Comparison of ENCODE assay signal across 2 cellular contexts in genomic region chr9:124773473-124774130, GRCh38.
TF ChIP-seq lines count a peak whose summit lies in the region.

No MANE protein-coding gene starts in this region.

TF ChIP-seq in IMR-90, 13 proteins besides CTCF, POLR2A, EP300 and RAD21:
- peak; percentile 43 for TF ChIP-seq MAFK (IDR thresholded peaks at IDR 0.05; ENCODE audit: low read depth, low read length)
- no peak for TF ChIP-seq CHD1 (IDR thresholded peaks at IDR 0.05; ENCODE audit: low read depth, low read length)

TF ChIP-seq in H1, 55 proteins besides CTCF, POLR2A, EP300 and RAD21:
- TF ChIP-seq TAF7 (optimal IDR thresholded peaks at IDR 0.05; ENCODE audit: borderline replicate concordance, low read depth, low read length) (no peak), RBBP5 (IDR thresholded peaks at IDR 0.05; ENCODE audit: borderline replicate concordance, low read depth, low read length) (no peak), CBX8 (IDR thresholded peaks at IDR 0.05; ENCODE audit: borderline replicate concordance, low read depth, low read length) (no peak), KDM1A (IDR thresholded peaks at IDR 0.05; ENCODE audit: borderline replicate concordance, low read length) (no peak), BRCA1 (IDR thresholded peaks at IDR 0.05; ENCODE audit: low read depth, low read length) (no peak), CTBP2 (IDR thresholded peaks at IDR 0.05; ENCODE audit: borderline replicate concordance, insufficient read depth, insufficient read length, low read length) (no peak), POU5F1 (IDR thresholded peaks at IDR 0.05; ENCODE audit: low read depth, low read length) (no peak), CEBPB (IDR thresholded peaks at IDR 0.05; ENCODE audit: low read depth, low read length) (no peak), RNF2 (IDR thresholded peaks at IDR 0.05; ENCODE audit: borderline replicate concordance, low read depth, low read length, missing control alignments, poor library complexity, severe bottlenecking) (no peak), TEAD4 (IDR thresholded peaks at IDR 0.05; ENCODE audit: low read depth, low read length) (no peak), SP1 (IDR thresholded peaks at IDR 0.05; ENCODE audit: low read depth, low read length) (no peak), HDAC6 (IDR thresholded peaks at IDR 0.05; ENCODE audit: low read depth, low read length) (no peak), SRF (IDR thresholded peaks at IDR 0.05; ENCODE audit: low read depth, low read length) (no peak), RFX5 (IDR thresholded peaks at IDR 0.05; ENCODE audit: borderline replicate concordance, low read depth, low read length) (no peak), ATF3 (IDR thresholded peaks at IDR 0.05; ENCODE audit: insufficient read depth, low read depth, low read length) (no peak), RXRA (IDR thresholded peaks at IDR 0.05; ENCODE audit: insufficient read depth, low read depth, low read length) (no peak), SAP30 (IDR thresholded peaks at IDR 0.05; ENCODE audit: insufficient read depth, insufficient replicate concordance, low read length) (no peak), NRF1 (IDR thresholded peaks at IDR 0.05; ENCODE audit: low read depth, low read length) (no peak)
- TF ChIP-seq, protein P1, sequence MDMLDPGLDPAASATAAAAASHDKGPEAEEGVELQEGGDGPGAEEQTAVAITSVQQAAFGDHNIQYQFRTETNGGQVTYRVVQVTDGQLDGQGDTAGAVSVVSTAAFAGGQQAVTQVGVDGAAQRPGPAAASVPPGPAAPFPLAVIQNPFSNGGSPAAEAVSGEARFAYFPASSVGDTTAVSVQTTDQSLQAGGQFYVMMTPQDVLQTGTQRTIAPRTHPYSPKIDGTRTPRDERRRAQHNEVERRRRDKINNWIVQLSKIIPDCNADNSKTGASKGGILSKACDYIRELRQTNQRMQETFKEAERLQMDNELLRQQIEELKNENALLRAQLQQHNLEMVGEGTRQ (IDR thresholded peaks at IDR 0.05; ENCODE audit: low read length) = no peak
- TF ChIP-seq, protein P2, sequence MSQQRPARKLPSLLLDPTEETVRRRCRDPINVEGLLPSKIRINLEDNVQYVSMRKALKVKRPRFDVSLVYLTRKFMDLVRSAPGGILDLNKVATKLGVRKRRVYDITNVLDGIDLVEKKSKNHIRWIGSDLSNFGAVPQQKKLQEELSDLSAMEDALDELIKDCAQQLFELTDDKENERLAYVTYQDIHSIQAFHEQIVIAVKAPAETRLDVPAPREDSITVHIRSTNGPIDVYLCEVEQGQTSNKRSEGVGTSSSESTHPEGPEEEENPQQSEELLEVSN (IDR thresholded peaks at IDR 0.05) = no peak
TF ChIP-seq in H1: peak in this region for 0.
